ENCODE assay signal across 8 cellular contexts in the genomic region with DNA sequence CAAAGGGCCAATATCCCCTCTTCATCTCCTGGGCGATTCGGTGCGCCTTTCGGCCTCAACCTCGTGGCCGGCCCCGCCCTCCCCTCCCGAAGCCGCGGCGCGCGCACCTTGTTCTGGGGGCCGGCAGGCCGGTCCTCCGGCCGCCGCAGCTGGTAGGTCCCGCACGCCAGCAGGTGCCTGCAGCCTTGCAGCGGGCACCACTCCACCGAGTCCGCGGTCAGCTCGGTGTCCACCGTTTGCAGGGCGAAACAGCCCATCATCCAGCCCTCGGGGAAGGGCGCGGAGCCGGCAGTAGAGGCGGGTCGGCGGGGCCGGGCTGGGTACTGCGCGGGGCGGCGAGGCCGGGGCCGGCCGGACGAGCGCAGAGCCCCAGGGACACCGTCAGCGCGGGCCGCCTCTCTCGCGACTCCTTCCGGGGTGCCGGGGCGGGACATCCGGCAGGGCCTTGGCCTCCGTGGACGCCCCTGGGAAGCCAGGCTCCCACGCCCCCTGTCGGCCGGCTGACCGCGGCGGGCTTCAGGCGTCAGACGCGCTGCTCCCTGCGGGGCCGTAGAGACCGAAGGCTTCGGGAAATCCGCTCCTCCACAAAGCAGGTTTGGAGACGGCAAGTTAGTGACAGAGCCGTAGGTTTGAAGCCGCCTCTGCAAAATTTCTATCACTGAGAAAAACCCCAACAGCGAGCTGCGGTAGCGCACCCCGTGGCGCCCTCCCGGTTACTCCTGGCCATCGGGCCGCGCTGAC. TPM values are rescaled to one million over a fixed set of nuclear protein-coding genes. Genes with fewer than 3 reads are reported as not detected.
DNase-seq lines count a peak whose midpoint lies in the region; ATAC-seq and TF ChIP-seq lines count a peak whose summit lies in the region.

TSS of gene DPH7 (minus strand) at position 408 of the 741 bp plus-strand sequence. CDS start at position 260, 148 bp downstream.

- peak within 1 kb of the TSS; percentile 93 for H3K4me2 ChIP-seq in DND-41 (ENCODE audit: insufficient read depth, low read length)
- H3K4me2 ChIP-seq in KMS-11: peak within 1 kb of the TSS; percentile 99

- peaks cover 33% of the 10 kb centered on the region for H3K4me1 ChIP-seq in DND-41 (ENCODE audit: insufficient read depth, low read length)
- peaks cover 38% of the 10 kb centered on the region for H3K4me1 ChIP-seq in KMS-11 (ENCODE audit: low read depth, poor library complexity, severe bottlenecking)
- H3K4me1 ChIP-seq in Panc1 (ENCODE audit: control insufficient read depth, insufficient read depth, low read length): peaks cover 3% of the 10 kb centered on the region; the same call in 1 of the 2 replicates
- peaks cover 8 to 13% of the 10 kb centered on the region in 2 donors for H3K4me1 ChIP-seq in naive thymus-derived CD4-positive, alpha-beta T cell (ENCODE audit: control insufficient read depth in 2 of 2, insufficient read depth in 2 of 2, low read length in 2 of 2)

- H3K27ac Mint-ChIP-seq in naive thymus-derived CD4-positive, alpha-beta T cell: peak within 1 kb of the TSS in 8 of 9 donors; percentile 33 to 84 (median 64)
- peak within 1 kb of the TSS; percentile 82 for H3K27ac Mint-ChIP-seq in stimulated activated naive B cell treated with anti-CD40 and anti-IgM and Interleukin-4, amounts not matched to agents 10 μg/mL and 1 μg/mL and 100 μg/mL, for 72 hours

- H3K4me3 Mint-ChIP-seq in naive thymus-derived CD4-positive, alpha-beta T cell: peak within 1 kb of the TSS; percentile 72 to 90 (median 84)
- H3K4me3 Mint-ChIP-seq in stimulated activated naive B cell treated with anti-CD40 and anti-IgM and Interleukin-4, amounts not matched to agents 10 μg/mL and 1 μg/mL and 100 μg/mL, for 72 hours: peak within 1 kb of the TSS; percentile 85 to 87

- H3K79me2 ChIP-seq in DND-41 (ENCODE audit: insufficient read depth, low read length) (peaks cover 46% of the 10 kb centered on the region), KMS-11 (ENCODE audit: insufficient read depth, low read depth) (peaks cover 43% of the 10 kb centered on the region)

- H3K4me1 Mint-ChIP-seq in naive thymus-derived CD4-positive, alpha-beta T cell: peaks cover 12 to 36% (median 30%) of the 10 kb centered on the region in 7 donors
- H3K4me1 Mint-ChIP-seq in stimulated activated naive B cell treated with anti-CD40 and anti-IgM and Interleukin-4, amounts not matched to agents 10 μg/mL and 1 μg/mL and 100 μg/mL, for 72 hours: peaks cover 22 to 51% of the 10 kb centered on the region in 2 donors

- H3K27me3 ChIP-seq in DND-41 (ENCODE audit: insufficient read depth, low read length, poor library complexity) (no peaks in the 10 kb centered on the region), KMS-11 (ENCODE audit: insufficient read depth, low read depth) (no peaks in the 10 kb centered on the region), Panc1 (ENCODE audit: control insufficient read depth, insufficient read depth, low read length) (no peaks in the 10 kb centered on the region)
- no peaks in the 10 kb centered on the region for H3K27me3 ChIP-seq in naive thymus-derived CD4-positive, alpha-beta T cell (ENCODE audit: control insufficient read depth in 2 of 2, insufficient read depth in 2 of 2, low read length in 2 of 2)

- peak within 1 kb of the TSS; percentile 97 to 99 for H3K4me3 ChIP-seq in DND-41 (ENCODE audit: low read depth in 1 of 2, low read length in 2 of 2)
- H3K4me3 ChIP-seq in KMS-11 (IDR thresholded peaks at IDR 0.05; ENCODE audit: insufficient read depth, low read depth, low read length): no peak within 1 kb of the TSS
- peak within 1 kb of the TSS; percentile 70 to 74 for H3K4me3 ChIP-seq in Panc1 (ENCODE audit: low read depth in 2 of 2, low read length in 2 of 2)
- peak within 1 kb of the TSS; percentile 83 for H3K4me3 ChIP-seq in naive thymus-derived CD4-positive, alpha-beta T cell (ENCODE audit: low read length)

- intact Hi-C loops in Panc1 (cut with micrococcal nuclease; ENCODE audit: unreplicated experiment): no loop called here
- intact Hi-C loops in naive thymus-derived CD4-positive, alpha-beta T cell (cut with micrococcal nuclease): loop anchor here (1.0 kb wide), 5 partner anchors 12 to 43 kb away; partner anchors contain the start of genes ARRDC1 (in 2 of the 2), MRPL41 (in 2 of the 2) and ZMYND19 (in 1 of the 2)

- H3K36me3 Mint-ChIP-seq in naive thymus-derived CD4-positive, alpha-beta T cell: peaks cover 4 to 23% (median 6%) of the 10 kb centered on the region in 5 donors
- H3K36me3 Mint-ChIP-seq in stimulated activated naive B cell treated with anti-CD40 and anti-IgM and Interleukin-4, amounts not matched to agents 10 μg/mL and 1 μg/mL and 100 μg/mL, for 72 hours: peaks cover 38 to 42% of the 10 kb centered on the region in 2 donors

- H3K27ac ChIP-seq in DND-41 (ENCODE audit: low read length) (peak within 1 kb of the TSS; percentile 88), KMS-11 (peak within 1 kb of the TSS; percentile 65), Panc1 (ENCODE audit: low read length) (peak within 1 kb of the TSS; percentile 79)
- H3K27ac ChIP-seq in naive thymus-derived CD4-positive, alpha-beta T cell (ENCODE audit: low read depth, low read length): peak within 1 kb of the TSS; percentile 94

- H3K9ac ChIP-seq in DND-41 (ENCODE audit: low read depth, low read length): peak within 1 kb of the TSS; percentile 99
- H3K9ac ChIP-seq in KMS-11: peak within 1 kb of the TSS; percentile 76

- CTCF ChIA-PET in Panc1 (lab: Charles Lee): interaction anchor here (0.7 kb wide), 1 partner anchor 10 kb away, joined by 6 read pairs; no protein-coding TSS in a partner anchor
- CTCF ChIA-PET in naive thymus-derived CD4-positive, alpha-beta T cell (lab: Charles Lee): interaction anchor here (0.7 to 1.6 kb wide), 7 partner anchors 9 to 93 kb away, joined by 3 to 4 read pairs (median 3); partner anchors contain the start of gene MRPL41

- DNase-seq in DND-41: peak; percentile 90
- DNase-seq in Panc1 (ENCODE audit: low read depth, low spot score): peak; percentile 13
- peak; percentile 95 for DNase-seq in activated T-helper 1 cell treated with Interleukin-2 at 50 U/mL for 16 hours (ENCODE audit: low read depth)
- peak; percentile 87 for DNase-seq in fibroblast of gingiva (ENCODE audit: low read depth)
- peak; percentile 84 to 98 (median 92) for DNase-seq in naive thymus-derived CD4-positive, alpha-beta T cell
- peak; percentile 91 for DNase-seq in stimulated activated naive B cell treated with anti-CD40 and anti-IgM and Interleukin-4, amounts not matched to agents 10 μg/mL and 1 μg/mL and 100 μg/mL, for 72 hours

- H3K27me3 Mint-ChIP-seq in naive thymus-derived CD4-positive, alpha-beta T cell: no peaks in the 10 kb centered on the region
- H3K27me3 Mint-ChIP-seq in stimulated activated naive B cell treated with anti-CD40 and anti-IgM and Interleukin-4, amounts not matched to agents 10 μg/mL and 1 μg/mL and 100 μg/mL, for 72 hours: no peaks in the 10 kb centered on the region

- H3K36me3 ChIP-seq in DND-41 (ENCODE audit: insufficient read depth, low read length): peaks cover 58% of the 10 kb centered on the region
- H3K36me3 ChIP-seq in KMS-11 (ENCODE audit: insufficient read depth): no peaks in the 10 kb centered on the region; the same call in 1 of the 2 replicates
- H3K36me3 ChIP-seq in Panc1 (ENCODE audit: control insufficient read depth, insufficient read depth, low read length): no peaks in the 10 kb centered on the region; the same call in 1 of the 2 replicates
- peaks cover 0 to 52% (median 0%) of the 10 kb centered on the region in 3 experiments for H3K36me3 ChIP-seq in naive thymus-derived CD4-positive, alpha-beta T cell (ENCODE audit: control insufficient read depth in 2 of 3, insufficient read depth in 3 of 3, low read length in 3 of 3)

- ATAC-seq in DND-41 (ENCODE audit: insufficient read depth, low read depth) (peak; percentile 97), GM21723 (IDR thresholded peaks at IDR 0.05; ENCODE audit: unreplicated experiment) (peak; percentile 89), Panc1 (peak; percentile 97)
- peak; percentile 99 for ATAC-seq in naive thymus-derived CD4-positive, alpha-beta T cell
- ATAC-seq in stimulated activated naive B cell treated with anti-CD40 and anti-IgM and Interleukin-4, amounts not matched to agents 10 μg/mL and 1 μg/mL and 100 μg/mL, for 72 hours (replicated peaks): peak; percentile 99

- H3K9me3 Mint-ChIP-seq in naive thymus-derived CD4-positive, alpha-beta T cell: no peaks in the 10 kb centered on the region
- no peaks in the 10 kb centered on the region for H3K9me3 Mint-ChIP-seq in stimulated activated naive B cell treated with anti-CD40 and anti-IgM and Interleukin-4, amounts not matched to agents 10 μg/mL and 1 μg/mL and 100 μg/mL, for 72 hours

- POLR2A ChIA-PET in Panc1 (lab: Charles Lee): no interaction called here
- POLR2A ChIA-PET in naive thymus-derived CD4-positive, alpha-beta T cell (lab: Charles Lee): interaction anchor here (0.6 to 1.6 kb wide), 3 partner anchors 27 to 44 kb away, joined by 3 to 6 read pairs (median 5); partner anchors contain the start of gene MRPL41

- H2AFZ ChIP-seq in DND-41 (ENCODE audit: low read depth, low read length): peak within 1 kb of the TSS; percentile 95
- H2AFZ ChIP-seq in KMS-11 (ENCODE audit: low read depth): peak within 1 kb of the TSS; percentile 59

- H4K20me1 ChIP-seq in DND-41 (ENCODE audit: insufficient read depth, low read length): peaks cover 44% of the 10 kb centered on the region
- H4K20me1 ChIP-seq in KMS-11 (ENCODE audit: insufficient read depth): no peaks in the 10 kb centered on the region; the same call in 1 of the 2 replicates

- no TSS peak for BruUV-seq in Panc1 (replicated peaks; lab: Mats Ljungman, UMichigan)

- in situ Hi-C loops in Panc1 (cut with HindIII; ENCODE audit: low pct_unique_long_range_greater_than_20kb, low sequenced_read_pairs): no loop called here

- TF ChIP-seq CTCF in DND-41 (IDR thresholded peaks at IDR 0.05; ENCODE audit: borderline replicate concordance, extremely low read depth, low read length, poor library complexity, severe bottlenecking) (peak; percentile 86), KMS-11 (conservative IDR thresholded peaks at IDR 0.05; ENCODE audit: low read depth, low read length) (peak; percentile 75), Panc1 (IDR thresholded peaks at IDR 0.05) (peak; percentile 94)

- H3K9me3 ChIP-seq in DND-41 (ENCODE audit: insufficient read depth, low read length, severe bottlenecking) (no peaks in the 10 kb centered on the region), Panc1 (ENCODE audit: control insufficient read depth, insufficient read depth, low read depth, low read length) (no peaks in the 10 kb centered on the region)
- no peaks in the 10 kb centered on the region for H3K9me3 ChIP-seq in naive thymus-derived CD4-positive, alpha-beta T cell (ENCODE audit: control insufficient read depth in 2 of 3, low read length in 3 of 3)

RNA-seq across cellular contexts. Expression of gene DPH7, which starts in this region (rescaled TPM):
- total RNA-seq in Panc1 (2021; ENCODE audit: unreplicated experiment): 35.9 TPM
- polyA plus RNA-seq in Panc1 (2012; ENCODE audit: insufficient read length): 27.6 TPM
- total RNA-seq in naive thymus-derived CD4-positive, alpha-beta T cell: 10 to 100 TPM; 43.4 to 77.5 (median 49.9) TPM
- 10 to 100 TPM; 29.7 to 45.3 TPM for polyA plus RNA-seq in naive thymus-derived CD4-positive, alpha-beta T cell

Comparison
In these comparisons a context has a peak if more than half of its experiments do, and no peak if none do; other contexts are left out.
1. DNase-seq: peak in every context shown above with its lines; median percentile 95 in activated T-helper 1 cell treated with Interleukin-2 at 50 U/mL for 16 hours; 92 in naive thymus-derived CD4-positive, alpha-beta T cell; 91 in stimulated activated naive B cell treated with anti-CD40 and anti-IgM and Interleukin-4, amounts not matched to agents 10 μg/mL and 1 μg/mL and 100 μg/mL, for 72 hours; 90 in DND-41; 87 in fibroblast of gingiva; 13 in Panc1.